In the genomic region with DNA sequence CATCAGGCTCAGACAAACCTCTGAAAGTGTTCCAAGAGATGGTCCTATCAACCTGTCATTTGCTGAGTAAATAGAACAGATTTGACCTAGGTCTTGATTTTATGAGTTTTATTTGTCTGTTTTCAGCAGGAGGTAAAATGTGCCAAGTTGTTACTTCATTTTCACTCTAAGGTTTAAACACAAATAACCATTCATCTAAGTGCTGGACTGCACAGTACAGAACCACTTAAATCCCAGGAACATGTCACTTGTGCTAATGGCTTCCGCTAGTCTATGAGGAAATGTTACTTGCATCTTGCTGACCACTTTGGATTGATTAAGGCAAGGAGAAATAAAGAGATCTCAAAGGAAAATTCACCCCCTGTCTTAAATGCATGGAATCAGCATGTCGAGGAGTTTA, we compare ENCODE assay signal across 29 cellular contexts.
"Had no signal": no experiment of that assay in that cellular context is flagged by ENCODE, and none has a peak within 500 bp of the region (broad histone marks: within the 10 kb centered on the region; RNA-seq: fewer than 3 reads in every experiment).

No MANE protein-coding gene starts in this region.

- H3K36me3 Mint-ChIP-seq: activated CD4-positive, alpha-beta memory T cell treated with anti-CD3 and anti-CD28 coated beads for 36 hours; activated CD8-positive, alpha-beta memory T cell treated with anti-CD3 and anti-CD28 coated beads, Interleukin-2, amount 10 ng/mL, durations not matched to agents 7 days and 5 days; activated naive CD4-positive, alpha-beta T cell treated with anti-CD3 and anti-CD28 coated beads, Interleukin-2, amount 10 ng/mL, durations not matched to agents 7 days and 5 days; activated naive CD4-positive, alpha-beta T cell treated with anti-CD3 and anti-CD28 coated beads, Interleukin-2, amount 50 U/mL, for 72 hours; activated naive CD8-positive, alpha-beta T cell treated with anti-CD3 and anti-CD28 coated beads, Interleukin-2, amount 10 ng/mL, durations not matched to agents 7 days and 5 days had no signal

- ATAC-seq: activated CD4-positive, alpha-beta T cell treated with anti-CD3 and anti-CD28 coated beads for 36 hours; activated CD8-positive, alpha-beta memory T cell treated with anti-CD3 and anti-CD28 coated beads, Interleukin-2, amount 10 ng/mL, durations not matched to agents 7 days and 5 days; activated CD8-positive, alpha-beta T cell treated with anti-CD3 and anti-CD28 coated beads, Interleukin-2, amount 10 ng/mL, durations not matched to agents 7 days and 5 days; activated naive CD4-positive, alpha-beta T cell treated with anti-CD3 and anti-CD28 coated beads, Interleukin-2, amount 50 U/mL, for 72 hours; activated T-cell treated with anti-CD3 and anti-CD28 coated beads, Interleukin-2, amount 50 U/mL, for 72 hours; effector memory CD8-positive, alpha-beta T cell; foreskin keratinocyte; gastrocnemius medialis; heart left ventricle had no signal

- H3K27me3 Mint-ChIP-seq: activated CD4-positive, alpha-beta memory T cell treated with anti-CD3 and anti-CD28 coated beads for 36 hours; activated CD4-positive, alpha-beta T cell treated with anti-CD3 and anti-CD28 coated beads for 36 hours; activated CD4-positive, alpha-beta T cell treated with anti-CD3 and anti-CD28 coated beads, Interleukin-2, amount 10 ng/mL, durations not matched to agents 24 days and 14 days; activated CD8-positive, alpha-beta memory T cell treated with anti-CD3 and anti-CD28 coated beads, Interleukin-2, amount 10 ng/mL, durations not matched to agents 7 days and 5 days; activated naive CD4-positive, alpha-beta T cell treated with anti-CD3 and anti-CD28 coated beads, Interleukin-2, amount 10 ng/mL, durations not matched to agents 7 days and 5 days; activated naive CD8-positive, alpha-beta T cell treated with anti-CD3 and anti-CD28 coated beads, Interleukin-2, amount 10 ng/mL, durations not matched to agents 7 days and 5 days; central memory CD8-positive, alpha-beta T cell; effector memory CD8-positive, alpha-beta T cell had no signal

- H3K4me3 Mint-ChIP-seq: activated CD4-positive, alpha-beta memory T cell treated with anti-CD3 and anti-CD28 coated beads for 36 hours; activated CD4-positive, alpha-beta T cell treated with anti-CD3 and anti-CD28 coated beads for 36 hours; activated CD4-positive, alpha-beta T cell treated with anti-CD3 and anti-CD28 coated beads, Interleukin-2, amount 10 ng/mL, durations not matched to agents 24 days and 14 days; activated CD8-positive, alpha-beta memory T cell treated with anti-CD3 and anti-CD28 coated beads, Interleukin-2, amount 10 ng/mL, durations not matched to agents 7 days and 5 days; activated CD8-positive, alpha-beta T cell treated with anti-CD3 and anti-CD28 coated beads, Interleukin-2, amount 10 ng/mL, durations not matched to agents 7 days and 5 days; activated naive CD4-positive, alpha-beta T cell treated with anti-CD3 and anti-CD28 coated beads, Interleukin-2, amount 10 ng/mL, durations not matched to agents 7 days and 5 days; activated naive CD8-positive, alpha-beta T cell treated with anti-CD3 and anti-CD28 coated beads, Interleukin-2, amount 10 ng/mL, durations not matched to agents 7 days and 5 days; activated T-cell treated with anti-CD3 and anti-CD28 coated beads, Interleukin-2, amount 50 U/mL, for 24 hours; activated T-cell treated with anti-CD3 and anti-CD28 coated beads, Interleukin-2, amount 50 U/mL, for 72 hours; central memory CD8-positive, alpha-beta T cell; effector memory CD8-positive, alpha-beta T cell had no signal

- H3K4me3 ChIP-seq: ascending aorta, esophagus muscularis mucosa, gastrocnemius medialis, heart left ventricle had no signal

- H3K27ac Mint-ChIP-seq: activated CD4-positive, alpha-beta memory T cell treated with anti-CD3 and anti-CD28 coated beads for 36 hours; activated CD4-positive, alpha-beta T cell treated with anti-CD3 and anti-CD28 coated beads for 36 hours; activated CD4-positive, alpha-beta T cell treated with anti-CD3 and anti-CD28 coated beads, Interleukin-2, amount 10 ng/mL, durations not matched to agents 24 days and 14 days; activated CD8-positive, alpha-beta memory T cell treated with anti-CD3 and anti-CD28 coated beads, Interleukin-2, amount 10 ng/mL, durations not matched to agents 7 days and 5 days; activated CD8-positive, alpha-beta T cell treated with anti-CD3 and anti-CD28 coated beads, Interleukin-2, amount 10 ng/mL, durations not matched to agents 7 days and 5 days; activated naive CD4-positive, alpha-beta T cell treated with anti-CD3 and anti-CD28 coated beads, Interleukin-2, amount 10 ng/mL, durations not matched to agents 7 days and 5 days; activated naive CD4-positive, alpha-beta T cell treated with anti-CD3 and anti-CD28 coated beads, Interleukin-2, amount 50 U/mL, for 72 hours; activated naive CD8-positive, alpha-beta T cell treated with anti-CD3 and anti-CD28 coated beads, Interleukin-2, amount 10 ng/mL, durations not matched to agents 7 days and 5 days; activated T-cell treated with anti-CD3 and anti-CD28 coated beads, Interleukin-2, amount 50 U/mL, for 24 hours; activated T-cell treated with anti-CD3 and anti-CD28 coated beads, Interleukin-2, amount 50 U/mL, for 72 hours; effector memory CD8-positive, alpha-beta T cell had no signal

- H3K36me3 ChIP-seq: ascending aorta, brain microvascular endothelial cell, esophagus muscularis mucosa, gastrocnemius medialis, heart left ventricle had no signal

- H3K27me3 ChIP-seq: ascending aorta, brain microvascular endothelial cell, esophagus muscularis mucosa, foreskin keratinocyte, gastrocnemius medialis, heart left ventricle had no signal

- H3K4me1 ChIP-seq: ascending aorta, esophagus muscularis mucosa, foreskin keratinocyte, gastrocnemius medialis, heart left ventricle had no signal

- H3K9me3 Mint-ChIP-seq: activated CD4-positive, alpha-beta memory T cell treated with anti-CD3 and anti-CD28 coated beads for 36 hours; activated CD4-positive, alpha-beta T cell treated with anti-CD3 and anti-CD28 coated beads, Interleukin-2, amount 10 ng/mL, durations not matched to agents 24 days and 14 days; activated naive CD4-positive, alpha-beta T cell treated with anti-CD3 and anti-CD28 coated beads, Interleukin-2, amount 10 ng/mL, durations not matched to agents 7 days and 5 days; activated naive CD4-positive, alpha-beta T cell treated with anti-CD3 and anti-CD28 coated beads, Interleukin-2, amount 50 U/mL, for 72 hours; activated naive CD8-positive, alpha-beta T cell treated with anti-CD3 and anti-CD28 coated beads, Interleukin-2, amount 10 ng/mL, durations not matched to agents 7 days and 5 days; activated T-cell treated with anti-CD3 and anti-CD28 coated beads, Interleukin-2, amount 50 U/mL, for 24 hours; activated T-cell treated with anti-CD3 and anti-CD28 coated beads, Interleukin-2, amount 50 U/mL, for 72 hours; central memory CD8-positive, alpha-beta T cell; effector memory CD8-positive, alpha-beta T cell had no signal

- H3K27ac ChIP-seq: ascending aorta, brain microvascular endothelial cell, esophagus muscularis mucosa, foreskin keratinocyte, gastrocnemius medialis, heart left ventricle had no signal

- H3K9me3 ChIP-seq: ascending aorta, esophagus muscularis mucosa, gastrocnemius medialis, heart left ventricle had no signal

- H3K4me1 Mint-ChIP-seq: activated CD4-positive, alpha-beta T cell treated with anti-CD3 and anti-CD28 coated beads for 36 hours; activated CD4-positive, alpha-beta T cell treated with anti-CD3 and anti-CD28 coated beads, Interleukin-2, amount 10 ng/mL, durations not matched to agents 24 days and 14 days; activated CD8-positive, alpha-beta memory T cell treated with anti-CD3 and anti-CD28 coated beads, Interleukin-2, amount 10 ng/mL, durations not matched to agents 7 days and 5 days; activated naive CD4-positive, alpha-beta T cell treated with anti-CD3 and anti-CD28 coated beads, Interleukin-2, amount 10 ng/mL, durations not matched to agents 7 days and 5 days; activated naive CD8-positive, alpha-beta T cell treated with anti-CD3 and anti-CD28 coated beads, Interleukin-2, amount 10 ng/mL, durations not matched to agents 7 days and 5 days; central memory CD8-positive, alpha-beta T cell had no signal

- DNase-seq: activated CD4-positive, alpha-beta memory T cell treated with anti-CD3 and anti-CD28 coated beads for 36 hours; activated CD4-positive, alpha-beta T cell treated with anti-CD3 and anti-CD28 coated beads for 36 hours; activated CD4-positive, alpha-beta T cell treated with anti-CD3 and anti-CD28 coated beads, Interleukin-2, amount 10 ng/mL, durations not matched to agents 24 days and 14 days; activated CD4-positive, CD25-positive, alpha-beta regulatory T cell; activated CD4-positive, CD25-positive, alpha-beta regulatory T cell treated with anti-CD3 and anti-CD28 coated beads, Interleukin-2, amount 50 U/mL, for 72 hours; activated CD8-positive, alpha-beta memory T cell treated with anti-CD3 and anti-CD28 coated beads, Interleukin-2, amount 10 ng/mL, durations not matched to agents 7 days and 5 days; activated CD8-positive, alpha-beta memory T cell treated with anti-CD3 and anti-CD28 coated beads, Interleukin-2, amount 50 U/mL, for 4 hours; activated CD8-positive, alpha-beta T cell treated with anti-CD3 and anti-CD28 coated beads, Interleukin-2, amount 10 ng/mL, durations not matched to agents 7 days and 5 days; activated gamma-delta T cell; activated naive CD4-positive, alpha-beta T cell; activated naive CD4-positive, alpha-beta T cell treated with anti-CD3 and anti-CD28 coated beads, Interleukin-2, amount 10 ng/mL, durations not matched to agents 7 days and 5 days; activated naive CD8-positive, alpha-beta T cell treated with anti-CD3 and anti-CD28 coated beads, Interleukin-2, amount 10 ng/mL, durations not matched to agents 7 days and 5 days; activated T-cell treated with anti-CD3 and anti-CD28 coated beads, Interleukin-2, amount 50 U/mL, for 24 hours; activated T-cell treated with anti-CD3 and anti-CD28 coated beads, Interleukin-2, amount 50 U/mL, for 72 hours; brain microvascular endothelial cell; cortex of kidney; dermis blood vessel endothelial cell; effector CD4-positive, alpha-beta T cell; effector memory CD8-positive, alpha-beta T cell; erythroblast; foreskin keratinocyte; gastrocnemius medialis; glutamatergic neuron; heart left ventricle; T-helper 2 cell had no signal
